In genomic region chr1:45011837-45012638, GRCh38 we compare ENCODE assay signal across 1 cellular context.
A peak's percentile ranks its signal among the peaks of the same experiment; 100 is the strongest.
TF ChIP-seq lines count a peak whose summit lies in the region.

Gene UROD (plus strand): TSS chr1:45012254. CDS start chr1:45012266, 12 bp downstream.

TF ChIP-seq in GM12878, 131 proteins besides CTCF, POLR2A, EP300 and RAD21 (continued from another document):
- TF ChIP-seq MLLT1 (IDR thresholded peaks at IDR 0.05) (peak; percentile 62; the same call in 1 of the 2 replicates), FOS (IDR thresholded peaks at IDR 0.05; ENCODE audit: borderline replicate concordance, extremely low read depth, insufficient read length) (no peak)
